In the genomic region with DNA sequence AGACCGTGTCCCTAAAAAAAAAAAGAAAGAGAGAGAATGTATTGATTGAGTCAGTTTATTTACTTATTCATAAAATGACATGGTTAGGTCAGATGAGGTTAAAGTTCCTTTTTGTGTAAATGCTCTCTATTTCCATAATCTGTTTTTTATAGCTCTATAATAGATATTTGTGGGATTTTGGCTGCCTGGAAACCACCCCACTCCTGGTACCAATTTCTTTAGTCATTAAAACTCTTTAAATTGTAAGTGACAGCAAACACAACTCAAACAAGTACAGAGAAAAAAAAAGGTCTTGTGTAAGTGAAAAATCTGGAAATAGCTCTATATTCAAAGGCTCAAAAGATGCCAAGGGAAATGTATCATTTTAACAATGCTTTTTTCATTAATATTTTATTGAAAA, we compare ENCODE assay signal across 35 cellular contexts.
"Had no signal": no experiment of that assay in that cellular context is flagged by ENCODE, and none has a peak within 500 bp of the region (broad histone marks: within the 10 kb centered on the region; RNA-seq: fewer than 3 reads in every experiment).

No MANE protein-coding gene starts in this region.

- H3K4me3 ChIP-seq: MG63 had no signal

- H3K36me3 ChIP-seq: MG63 had no signal

- DNase-seq: Karpas-422, Kasumi-1, MG63, MM.1S, MV-4-11, NCI-H1048, NCI-H1092, NCI-H1092 treated with DMSO at 0.1 percent for 48 hours, NCI-H1105, NCI-H1105 treated with DMSO at 0.1 percent for 48 hours, NCI-H1417, NCI-H1417 treated with DMSO at 0.1 percent for 48 hours, NCI-H1436, NCI-H1436 treated with DMSO at 0.1 percent for 48 hours, NCI-H146, NCI-H1694, NCI-H1694 treated with DMSO at 0.1 percent for 48 hours, NCI-H187, NCI-H187 treated with DMSO at 0.1 percent for 48 hours, NCI-H1930, NCI-H2029, NCI-H2029 treated with DMSO at 0.1 percent for 48 hours, NCI-H2081, NCI-H2081 treated with DMSO at 0.1 percent for 48 hours, NCI-H2107, NCI-H2171, NCI-H2171 treated with DMSO at 0.1 percent for 48 hours, NCI-H2227 treated with DMSO at 0.1 percent for 48 hours, NCI-H226, NCI-H345, NCI-H446 treated with DMSO at 0.1 percent for 48 hours, NCI-H510A, NCI-H510A treated with DMSO at 0.1 percent for 48 hours, NCI-H524, NCI-H524 treated with DMSO at 0.1 percent for 48 hours had no signal

- H3K27me3 ChIP-seq: MG63 had no signal
